16 cellular contexts compared by ENCODE assay signal in genomic region chr12:104662908-104663307, GRCh38.
DNase-seq lines count a peak whose midpoint lies in the region; ATAC-seq and TF ChIP-seq lines count a peak whose summit lies in the region.
"Had no signal": no experiment of that assay in that cellular context is flagged by ENCODE, and none has a peak within 500 bp of the region (broad histone marks: within the 10 kb centered on the region; RNA-seq: fewer than 3 reads in every experiment).

No MANE protein-coding gene starts in this region.

- ATAC-seq in activated T-cell treated with anti-CD3 and anti-CD28 coated beads, Interleukin-2, amount 50 U/mL, for 72 hours (replicated peaks in 1 of 2), result no peak
- ATAC-seq in upper lobe of left lung (ENCODE audit: low FRiP score in 2 of 2) (no peak), GM18519 (IDR thresholded peaks at IDR 0.05; ENCODE audit: low FRiP score, unreplicated experiment) (no peak)

- no peak for DNase-seq in activated T-cell treated with anti-CD3 and anti-CD28 coated beads, Interleukin-2, amount 50 U/mL, for 72 hours
- DNase-seq in activated T-cell treated with anti-CD3 and anti-CD28 coated beads for 4 hours, result no peak
- peak; percentile 33 for DNase-seq in NCI-H69 (lab: John Stamatoyannopoulos, UW)
- peak; percentile 40 for DNase-seq in myocyte (ENCODE audit: low read depth)
- DNase-seq in upper lobe of left lung, result no peak
- DNase-seq in hypothalamus (lab: John Stamatoyannopoulos, UW), result no peak
- DNase-seq: CD8-positive, alpha-beta memory T cell; DMS79; KG1; NCI-H2107; NCI-H345; NCI-H524 treated with DMSO at 0.1 percent for 48 hours; Right ventricle myocardium superior had no signal

- no peaks in the 10 kb centered on the region for H3K36me3 Mint-ChIP-seq in activated T-cell treated with anti-CD3 and anti-CD28 coated beads, Interleukin-2, amount 50 U/mL, for 72 hours (ENCODE audit: insufficient read depth in 2 of 2)

- peaks cover 11% of the 10 kb centered on the region for H3K4me1 Mint-ChIP-seq in activated T-cell treated with anti-CD3 and anti-CD28 coated beads, Interleukin-2, amount 50 U/mL, for 72 hours (ENCODE audit: low read depth)

- H3K27me3 Mint-ChIP-seq in activated T-cell treated with anti-CD3 and anti-CD28 coated beads, Interleukin-2, amount 50 U/mL, for 72 hours (ENCODE audit: low read depth), result no peaks in the 10 kb centered on the region
- H3K27me3 Mint-ChIP-seq: CD8-positive, alpha-beta memory T cell had no signal

- H3K9me3 ChIP-seq in upper lobe of left lung, result no peaks in the 10 kb centered on the region
- H3K9me3 ChIP-seq: BLaER1 treated with 17β-estradiol and CSF1 and Interleukin-3, amounts not matched to agents 10 nM and 100 nM had no signal

- no peak for TF ChIP-seq CTCF in upper lobe of left lung (IDR thresholded peaks at IDR 0.05)

- H3K9me3 Mint-ChIP-seq in activated T-cell treated with anti-CD3 and anti-CD28 coated beads, Interleukin-2, amount 50 U/mL, for 72 hours, result no peaks in the 10 kb centered on the region
- H3K9me3 Mint-ChIP-seq: CD8-positive, alpha-beta memory T cell had no signal

- 91 to 97% methylated on average over 9 of the region's 9 CpGs for WGBS in upper lobe of left lung, 2 donors

- no peak overlapping the region for H3K4me3 ChIP-seq in upper lobe of left lung
- H3K4me3 ChIP-seq: BLaER1 treated with 17β-estradiol and CSF1 and Interleukin-3, amounts not matched to agents 10 nM and 100 nM; SK-N-MC had no signal

- H3K4me3 Mint-ChIP-seq in activated T-cell treated with anti-CD3 and anti-CD28 coated beads, Interleukin-2, amount 50 U/mL, for 72 hours, result no peak overlapping the region
- H3K4me3 Mint-ChIP-seq: CD8-positive, alpha-beta memory T cell had no signal

- no peak for TF ChIP-seq POLR2A in upper lobe of left lung (IDR thresholded peaks at IDR 0.05)

- peaks cover 11 to 16% (median 12%) of the 10 kb centered on the region in 4 donors for H3K4me1 ChIP-seq in upper lobe of left lung

- H3K27ac Mint-ChIP-seq in activated T-cell treated with anti-CD3 and anti-CD28 coated beads, Interleukin-2, amount 50 U/mL, for 72 hours, result peak overlapping the region; percentile 45

- H3K36me3 ChIP-seq in upper lobe of left lung, result no peaks in the 10 kb centered on the region

- TF ChIP-seq EP300 in upper lobe of left lung (IDR thresholded peaks at IDR 0.05), result no peak

- no peaks in the 10 kb centered on the region for H3K27me3 ChIP-seq in upper lobe of left lung
- H3K27me3 ChIP-seq: BLaER1 treated with 17β-estradiol and CSF1 and Interleukin-3, amounts not matched to agents 10 nM and 100 nM had no signal

- no peak overlapping the region for H3K27ac ChIP-seq in upper lobe of left lung
- H3K27ac ChIP-seq: BLaER1 treated with 17β-estradiol and CSF1 and Interleukin-3, amounts not matched to agents 10 nM and 100 nM; SK-N-MC had no signal

Comparison
In these comparisons a context has a peak if more than half of its experiments do, and no peak if none do; other contexts are left out.
1. DNase-seq: peak in NCI-H69 (single experiment) and myocyte (single experiment); none in activated T-cell treated with anti-CD3 and anti-CD28 coated beads, Interleukin-2, amount 50 U/mL, for 72 hours (0 of 2), activated T-cell treated with anti-CD3 and anti-CD28 coated beads for 4 hours (single experiment), upper lobe of left lung (0 of 2) and hypothalamus (0 of 51).